8 cellular contexts compared by ENCODE assay signal in genomic region chrX:44873415-44874270, GRCh38. TPM values are rescaled to one million over a fixed set of nuclear protein-coding genes. Genes with fewer than 3 reads are reported as not detected.
DNase-seq lines count a peak whose midpoint lies in the region; TF ChIP-seq lines count a peak whose summit lies in the region.

No MANE protein-coding gene starts in this region.

- no peak for TF ChIP-seq CTCF in retinal pigment epithelial cell (conservative IDR thresholded peaks at IDR 0.05; ENCODE audit: low read depth, low read length)

- H3K36me3 Mint-ChIP-seq in IgD-negative memory B cell, result peaks cover 2% of the 10 kb centered on the region

- H3K4me1 Mint-ChIP-seq in IgD-negative memory B cell, result peaks cover 22 to 32% (median 31%) of the 10 kb centered on the region in 3 donors

- DNase-seq in NCI-H1092 treated with DMSO at 0.1 percent for 48 hours (lab: John Stamatoyannopoulos, UW) (peak; percentile 41), NCI-H1092 (lab: John Stamatoyannopoulos, UW) (no peak), T-helper 1 cell (peak; percentile 16 to 61 (median 42)), anterior cingulate cortex (lab: John Stamatoyannopoulos, UW) (peak in 54 of 58 donors; percentile 1 to 81 (median 40)), hepatic stellate cell (ENCODE audit: low spot score) (peak; percentile 62), retinal pigment epithelial cell (ENCODE audit: low read depth) (no peak), HuH-7.5 (ENCODE audit: low spot score) (no peak)

- peak overlapping the region; percentile 96 to 99 (median 98) for H3K4me3 Mint-ChIP-seq in IgD-negative memory B cell

- no peaks in the 10 kb centered on the region for H3K9me3 Mint-ChIP-seq in IgD-negative memory B cell

- H3K4me3 ChIP-seq in retinal pigment epithelial cell (ENCODE audit: low read length), result peak overlapping the region; percentile 92

- H3K27ac Mint-ChIP-seq in IgD-negative memory B cell, result peak overlapping the region; percentile 97 to 98 (median 98)

- H3K27me3 Mint-ChIP-seq in IgD-negative memory B cell, result peaks cover 2% of the 10 kb centered on the region

RNA-seq across cellular contexts. Expression of gene KDM6A, which starts 0.7 kb away (rescaled TPM):
- polyA plus RNA-seq in IgD-negative memory B cell, result 13.2 TPM

RNA-seq across cellular contexts. Expression of gene DUSP21, which starts 29.8 kb away (rescaled TPM):
- not detected for polyA plus RNA-seq in IgD-negative memory B cell

Comparison
In these comparisons a context has a peak if more than half of its experiments do, and no peak if none do; other contexts are left out.
1. DNase-seq: peak in NCI-H1092 treated with DMSO at 0.1 percent for 48 hours (single experiment), T-helper 1 cell (5 of 5), anterior cingulate cortex (54 of 58) and hepatic stellate cell (single experiment); none in NCI-H1092 (single experiment), retinal pigment epithelial cell (single experiment) and HuH-7.5 (single experiment).